23 cellular contexts compared by ENCODE assay signal in the genomic region with DNA sequence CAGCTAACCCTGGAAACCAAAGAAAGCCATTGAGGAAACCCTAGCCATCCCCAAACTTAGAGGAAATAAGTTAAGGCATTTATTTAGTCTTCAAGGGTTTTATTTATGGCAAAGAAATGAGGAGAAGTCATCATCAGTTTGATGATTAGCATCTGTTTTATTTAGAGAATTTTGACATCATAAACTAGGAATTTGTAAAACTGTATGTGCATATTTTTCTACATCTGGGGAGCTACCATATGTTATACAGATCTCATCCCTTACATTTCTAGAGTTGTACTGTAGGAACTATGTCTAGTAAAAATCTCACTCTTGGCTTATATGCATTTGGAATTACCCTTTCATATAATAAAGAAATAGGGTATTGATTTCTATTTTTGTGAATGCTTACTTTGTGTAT. TPM values are rescaled to one million over a fixed set of nuclear protein-coding genes. Genes with fewer than 3 reads are reported as not detected.
DNase-seq lines count a peak whose midpoint lies in the region; TF ChIP-seq lines count a peak whose summit lies in the region.
"Had no signal": no experiment of that assay in that cellular context is flagged by ENCODE, and none has a peak within 500 bp of the region (broad histone marks: within the 10 kb centered on the region; RNA-seq: fewer than 3 reads in every experiment).

No MANE protein-coding gene starts in this region.

- POLR2A ChIA-PET in AG04449 (lab: Yijun Ruan, JAX) (no interaction called here), SK-N-SH (lab: Yijun Ruan, JAX) (no interaction called here)

- no peaks in the 10 kb centered on the region for H3F3A ChIP-seq in SK-N-SH (replicated peaks; ENCODE audit: insufficient read depth)

- peak in 1 of 2 experiments; percentile 16; a peak in 1 of 4 replicates for TF ChIP-seq EP300 in SK-N-SH (IDR thresholded peaks at IDR 0.05; ENCODE audit: borderline replicate concordance in 1 of 2, low read depth in 1 of 2, low read length in 1 of 2)

- no peak for TF ChIP-seq RAD21 in SK-N-SH (IDR thresholded peaks at IDR 0.05; ENCODE audit: low read length)

- no peak overlapping the region for H3K27ac ChIP-seq in SK-N-SH (ENCODE audit: low read depth in 2 of 2, low read length in 1 of 2)
- H3K27ac ChIP-seq: 22Rv1, BLaER1, RWPE1 had no signal

- 0 out of 2 replicates have a peak, but pooled peaks cover 7% of the 10 kb centered on the region for H4K20me1 ChIP-seq in SK-N-SH (ENCODE audit: insufficient read depth)

- H3K9me3 ChIP-seq in SK-N-SH, result no peaks in the 10 kb centered on the region
- H3K9me3 ChIP-seq: BLaER1, MG63 had no signal

- TF ChIP-seq CTCF in AG04449 (IDR thresholded peaks at IDR 0.05; ENCODE audit: insufficient read depth, low read length, missing control alignments) (no peak), SK-N-SH (IDR thresholded peaks at IDR 0.05) (no peak), GM20000 (IDR thresholded peaks at IDR 0.05; ENCODE audit: extremely low read depth, missing control alignments) (no peak)

- peak; percentile 45 for DNase-seq in AG04449 (ENCODE audit: low read depth, low spot score)
- peak; percentile 14 for DNase-seq in GM03348 (ENCODE audit: low spot score)
- DNase-seq in SK-N-SH, result no peak
- peak; percentile 9 for DNase-seq in fibroblast of gingiva (ENCODE audit: low read depth)
- DNase-seq in amygdala (lab: John Stamatoyannopoulos, UW), result no peak
- no peak for DNase-seq in GM20000 (ENCODE audit: low spot score)
- no peak for DNase-seq in activated naive CD4-positive, alpha-beta T cell treated with Interleukin-2 at 50 U/mL for 16 hours
- no peak for DNase-seq in NCI-H524 (lab: John Stamatoyannopoulos, UW)
- DNase-seq: CD4-positive, CD25-positive, alpha-beta regulatory T cell; DMS153; GDM1; H9; HFFc6; KG1; MG63; NCI-H1694; NCI-H2029 treated with DMSO at 0.1 percent for 48 hours; NCI-H446 treated with DMSO at 0.1 percent for 48 hours; NCI-H526 treated with DMSO at 0.1 percent for 48 hours; SHP77 had no signal

- H3K4me3 ChIP-seq in AG04449 (ENCODE audit: low read depth, low read length) (no peak overlapping the region), SK-N-SH (ENCODE audit: low read depth in 2 of 2, low read length in 1 of 2) (no peak overlapping the region)
- H3K4me3 ChIP-seq: BLaER1, MG63 had no signal

- peaks cover 5 to 25% of the 10 kb centered on the region in 2 experiments; a peak in 3 of 4 replicates for H3K4me1 ChIP-seq in SK-N-SH (ENCODE audit: control insufficient read depth in 1 of 2, insufficient read depth in 2 of 2, low read depth in 1 of 2, low read length in 1 of 2)

- H3K79me2 ChIP-seq in SK-N-SH (ENCODE audit: insufficient read depth), result peaks cover 43% of the 10 kb centered on the region

- CTCF ChIA-PET in AG04449 (lab: Yijun Ruan, JAX) (interaction anchor here (0.6 kb wide), 1 partner anchor 921 kb away, joined by 4 read pairs; no protein-coding TSS in a partner anchor), SK-N-SH (lab: Yijun Ruan, JAX) (interaction anchor here (1.3 kb wide), 1 partner anchor 10 kb away, joined by 4 read pairs; no protein-coding TSS in a partner anchor)

- no peak overlapping the region for H3K9ac ChIP-seq in SK-N-SH
- H3K9ac ChIP-seq: BLaER1 had no signal

- no peak overlapping the region for H3K4me2 ChIP-seq in SK-N-SH

- H3K27me3 ChIP-seq in SK-N-SH (ENCODE audit: insufficient read depth), result no peaks in the 10 kb centered on the region
- H3K27me3 ChIP-seq: BLaER1, MG63 had no signal

- H2AFZ ChIP-seq in SK-N-SH (ENCODE audit: low read depth), result no peak overlapping the region

- H3K9me2 ChIP-seq in SK-N-SH, result no peaks in the 10 kb centered on the region

- no peaks in the 10 kb centered on the region for H3K36me3 ChIP-seq in SK-N-SH (replicated peaks in 1 of 2; ENCODE audit: control insufficient read depth in 1 of 2, insufficient read depth in 2 of 2, low read length in 1 of 2)
- H3K36me3 ChIP-seq: MG63 had no signal

TF ChIP-seq in SK-N-SH, 30 proteins besides CTCF, POLR2A, EP300 and RAD21:
- TF ChIP-seq TCF12 (IDR thresholded peaks at IDR 0.05) (peak; percentile 64), RXRA (IDR thresholded peaks at IDR 0.05; ENCODE audit: borderline replicate concordance, low read depth) (no peak)
- TF ChIP-seq, protein P1, sequence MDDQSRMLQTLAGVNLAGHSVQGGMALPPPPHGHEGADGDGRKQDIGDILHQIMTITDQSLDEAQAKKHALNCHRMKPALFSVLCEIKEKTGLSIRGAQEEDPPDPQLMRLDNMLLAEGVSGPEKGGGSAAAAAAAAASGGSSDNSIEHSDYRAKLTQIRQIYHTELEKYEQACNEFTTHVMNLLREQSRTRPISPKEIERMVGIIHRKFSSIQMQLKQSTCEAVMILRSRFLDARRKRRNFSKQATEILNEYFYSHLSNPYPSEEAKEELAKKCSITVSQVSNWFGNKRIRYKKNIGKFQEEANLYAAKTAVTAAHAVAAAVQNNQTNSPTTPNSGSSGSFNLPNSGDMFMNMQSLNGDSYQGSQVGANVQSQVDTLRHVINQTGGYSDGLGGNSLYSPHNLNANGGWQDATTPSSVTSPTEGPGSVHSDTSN (IDR thresholded peaks at IDR 0.05), result peak; percentile 43; the same call in 1 of the 2 replicates
- TF ChIP-seq, protein P2, sequence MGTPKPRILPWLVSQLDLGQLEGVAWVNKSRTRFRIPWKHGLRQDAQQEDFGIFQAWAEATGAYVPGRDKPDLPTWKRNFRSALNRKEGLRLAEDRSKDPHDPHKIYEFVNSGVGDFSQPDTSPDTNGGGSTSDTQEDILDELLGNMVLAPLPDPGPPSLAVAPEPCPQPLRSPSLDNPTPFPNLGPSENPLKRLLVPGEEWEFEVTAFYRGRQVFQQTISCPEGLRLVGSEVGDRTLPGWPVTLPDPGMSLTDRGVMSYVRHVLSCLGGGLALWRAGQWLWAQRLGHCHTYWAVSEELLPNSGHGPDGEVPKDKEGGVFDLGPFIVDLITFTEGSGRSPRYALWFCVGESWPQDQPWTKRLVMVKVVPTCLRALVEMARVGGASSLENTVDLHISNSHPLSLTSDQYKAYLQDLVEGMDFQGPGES (IDR thresholded peaks at IDR 0.05; ENCODE audit: low read depth, low read length), result no peak

RNA-seq across cellular contexts. Expression of a gene that starts 48.7 kb away (rescaled TPM):
- polyA plus RNA-seq in SK-N-SH (2012; rRNA removed), result 14.5 and 16.1 TPM in 2 replicates
- polyA plus RNA-seq in SK-N-SH (2012; cell fraction: cytosol; rRNA removed), result 20.2 and 21.7 TPM in 2 replicates
- 15.0 and 30.9 TPM in 2 replicates for polyA plus RNA-seq in SK-N-SH (2012; cell fraction: nucleus; rRNA removed)

Comparison
In these comparisons a context has a peak if more than half of its experiments do, and no peak if none do; other contexts are left out.
1. DNase-seq: peak in AG04449 (single experiment), GM03348 (single experiment) and fibroblast of gingiva (single experiment); none in SK-N-SH (single experiment), amygdala (0 of 56), GM20000 (single experiment), activated naive CD4-positive, alpha-beta T cell treated with Interleukin-2 at 50 U/mL for 16 hours (single experiment) and NCI-H524 (0 of 2).